1 cellular context compared by ENCODE assay signal in the genomic region with DNA sequence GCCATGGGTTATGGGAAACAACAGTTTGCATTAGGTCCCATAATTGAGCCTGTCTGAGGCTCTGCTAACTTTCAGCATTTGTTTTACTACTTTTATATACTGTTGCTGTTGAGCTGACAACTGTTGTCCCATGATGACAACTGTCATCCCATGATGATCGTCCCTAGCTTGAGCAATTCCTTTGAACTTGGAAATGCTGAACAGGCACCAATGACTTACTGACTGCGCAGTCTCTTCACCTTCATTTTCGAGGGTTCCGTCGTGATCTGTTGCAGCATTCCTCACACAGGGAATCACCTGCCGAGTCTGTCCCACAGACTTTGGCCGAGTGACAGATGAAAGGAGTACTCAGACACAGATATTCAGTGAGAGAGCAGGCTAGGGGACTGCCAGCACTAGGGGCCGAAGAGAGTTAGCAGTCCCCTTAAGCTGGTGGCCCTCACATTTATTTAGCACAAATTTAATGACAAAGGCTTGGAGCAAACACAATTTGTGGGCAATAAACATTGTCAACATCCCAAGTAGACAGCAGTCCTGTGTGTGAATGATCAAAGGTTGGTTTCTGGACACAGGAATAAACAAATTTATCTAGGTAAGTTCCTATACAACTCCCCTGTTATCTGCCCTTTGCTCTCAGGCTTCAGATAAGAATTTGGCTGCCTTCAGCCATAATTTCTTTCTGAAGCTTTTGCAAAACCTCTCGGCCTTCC.
A peak's percentile ranks its signal among the peaks of the same experiment; 100 is the strongest.
TF ChIP-seq lines count a peak whose summit lies in the region.

No MANE protein-coding gene starts in this region.

TF ChIP-seq in HepG2, 621 proteins besides CTCF, POLR2A, EP300 and RAD21 (continued from another document):
- TF ChIP-seq FOXJ3 (CRISPR knock-in tag; IDR thresholded peaks at IDR 0.05; ENCODE audit: borderline replicate concordance) (peak; percentile 78; the same call in 1 of the 2 replicates), SNAPC2 (CRISPR knock-in tag; IDR thresholded peaks at IDR 0.05) (no peak), CHD4 (IDR thresholded peaks at IDR 0.05; ENCODE audit: borderline replicate concordance, low read length) (peak; percentile 39; the same call in 1 of the 2 replicates), ZNF572 (CRISPR knock-in tag; IDR thresholded peaks at IDR 0.05) (no peak), ZGPAT (CRISPR knock-in tag; IDR thresholded peaks at IDR 0.05) (0 out of 2 replicates have a peak, but pooled peaks have one; percentile 41), TRIM24 (CRISPR knock-in tag; IDR thresholded peaks at IDR 0.05) (0 out of 2 replicates have a peak, but pooled peaks have one; percentile 37), YEATS4 (CRISPR knock-in tag; IDR thresholded peaks at IDR 0.05; ENCODE audit: borderline replicate concordance) (0 out of 2 replicates have a peak, but pooled peaks have one; percentile 26), ZNF253 (CRISPR knock-in tag; IDR thresholded peaks at IDR 0.05; ENCODE audit: borderline replicate concordance) (peak; percentile 100), ZNF557 (CRISPR knock-in tag; IDR thresholded peaks at IDR 0.05) (0 out of 2 replicates have a peak, but pooled peaks have one; percentile 64), GPBP1L1 (CRISPR knock-in tag; IDR thresholded peaks at IDR 0.05) (0 out of 2 replicates have a peak, but pooled peaks have one; percentile 38), ISL2 (CRISPR knock-in tag; IDR thresholded peaks at IDR 0.05) (peak; percentile 80), GATAD2A (CRISPR knock-in tag; IDR thresholded peaks at IDR 0.05) (peak; percentile 61), RCOR2 (CRISPR knock-in tag; IDR thresholded peaks at IDR 0.05) (peak; percentile 51; the same call in 1 of the 2 replicates), ZMYM3 (CRISPR knock-in tag; IDR thresholded peaks at IDR 0.05) (peak; percentile 14; the same call in 1 of the 2 replicates), ASH2L (IDR thresholded peaks at IDR 0.05; ENCODE audit: insufficient read length, low read depth, low read length) (no peak), KDM5B (CRISPR knock-in tag; IDR thresholded peaks at IDR 0.05; ENCODE audit: borderline replicate concordance) (no peak), ZNF331 (CRISPR knock-in tag; IDR thresholded peaks at IDR 0.05) (peak; percentile 8; the same call in 1 of the 2 replicates), XRCC5 (optimal IDR thresholded peaks at IDR 0.05; ENCODE audit: low read length) (peak; percentile 31)
- TF ChIP-seq, protein P1, sequence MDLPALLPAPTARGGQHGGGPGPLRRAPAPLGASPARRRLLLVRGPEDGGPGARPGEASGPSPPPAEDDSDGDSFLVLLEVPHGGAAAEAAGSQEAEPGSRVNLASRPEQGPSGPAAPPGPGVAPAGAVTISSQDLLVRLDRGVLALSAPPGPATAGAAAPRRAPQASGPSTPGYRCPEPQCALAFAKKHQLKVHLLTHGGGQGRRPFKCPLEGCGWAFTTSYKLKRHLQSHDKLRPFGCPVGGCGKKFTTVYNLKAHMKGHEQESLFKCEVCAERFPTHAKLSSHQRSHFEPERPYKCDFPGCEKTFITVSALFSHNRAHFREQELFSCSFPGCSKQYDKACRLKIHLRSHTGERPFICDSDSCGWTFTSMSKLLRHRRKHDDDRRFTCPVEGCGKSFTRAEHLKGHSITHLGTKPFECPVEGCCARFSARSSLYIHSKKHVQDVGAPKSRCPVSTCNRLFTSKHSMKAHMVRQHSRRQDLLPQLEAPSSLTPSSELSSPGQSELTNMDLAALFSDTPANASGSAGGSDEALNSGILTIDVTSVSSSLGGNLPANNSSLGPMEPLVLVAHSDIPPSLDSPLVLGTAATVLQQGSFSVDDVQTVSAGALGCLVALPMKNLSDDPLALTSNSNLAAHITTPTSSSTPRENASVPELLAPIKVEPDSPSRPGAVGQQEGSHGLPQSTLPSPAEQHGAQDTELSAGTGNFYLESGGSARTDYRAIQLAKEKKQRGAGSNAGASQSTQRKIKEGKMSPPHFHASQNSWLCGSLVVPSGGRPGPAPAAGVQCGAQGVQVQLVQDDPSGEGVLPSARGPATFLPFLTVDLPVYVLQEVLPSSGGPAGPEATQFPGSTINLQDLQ (CRISPR knock-in tag; IDR thresholded peaks at IDR 0.05): 0 out of 2 replicates have a peak, but pooled peaks have one; percentile 33
- TF ChIP-seq, protein P2, sequence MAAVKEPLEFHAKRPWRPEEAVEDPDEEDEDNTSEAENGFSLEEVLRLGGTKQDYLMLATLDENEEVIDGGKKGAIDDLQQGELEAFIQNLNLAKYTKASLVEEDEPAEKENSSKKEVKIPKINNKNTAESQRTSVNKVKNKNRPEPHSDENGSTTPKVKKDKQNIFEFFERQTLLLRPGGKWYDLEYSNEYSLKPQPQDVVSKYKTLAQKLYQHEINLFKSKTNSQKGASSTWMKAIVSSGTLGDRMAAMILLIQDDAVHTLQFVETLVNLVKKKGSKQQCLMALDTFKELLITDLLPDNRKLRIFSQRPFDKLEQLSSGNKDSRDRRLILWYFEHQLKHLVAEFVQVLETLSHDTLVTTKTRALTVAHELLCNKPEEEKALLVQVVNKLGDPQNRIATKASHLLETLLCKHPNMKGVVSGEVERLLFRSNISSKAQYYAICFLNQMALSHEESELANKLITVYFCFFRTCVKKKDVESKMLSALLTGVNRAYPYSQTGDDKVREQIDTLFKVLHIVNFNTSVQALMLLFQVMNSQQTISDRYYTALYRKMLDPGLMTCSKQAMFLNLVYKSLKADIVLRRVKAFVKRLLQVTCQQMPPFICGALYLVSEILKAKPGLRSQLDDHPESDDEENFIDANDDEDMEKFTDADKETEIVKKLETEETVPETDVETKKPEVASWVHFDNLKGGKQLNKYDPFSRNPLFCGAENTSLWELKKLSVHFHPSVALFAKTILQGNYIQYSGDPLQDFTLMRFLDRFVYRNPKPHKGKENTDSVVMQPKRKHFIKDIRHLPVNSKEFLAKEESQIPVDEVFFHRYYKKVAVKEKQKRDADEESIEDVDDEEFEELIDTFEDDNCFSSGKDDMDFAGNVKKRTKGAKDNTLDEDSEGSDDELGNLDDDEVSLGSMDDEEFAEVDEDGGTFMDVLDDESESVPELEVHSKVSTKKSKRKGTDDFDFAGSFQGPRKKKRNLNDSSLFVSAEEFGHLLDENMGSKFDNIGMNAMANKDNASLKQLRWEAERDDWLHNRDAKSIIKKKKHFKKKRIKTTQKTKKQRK (IDR thresholded peaks at IDR 0.05; ENCODE audit: low read length): peak; percentile 52; the same call in 1 of the 2 replicates
- TF ChIP-seq, protein P3, sequence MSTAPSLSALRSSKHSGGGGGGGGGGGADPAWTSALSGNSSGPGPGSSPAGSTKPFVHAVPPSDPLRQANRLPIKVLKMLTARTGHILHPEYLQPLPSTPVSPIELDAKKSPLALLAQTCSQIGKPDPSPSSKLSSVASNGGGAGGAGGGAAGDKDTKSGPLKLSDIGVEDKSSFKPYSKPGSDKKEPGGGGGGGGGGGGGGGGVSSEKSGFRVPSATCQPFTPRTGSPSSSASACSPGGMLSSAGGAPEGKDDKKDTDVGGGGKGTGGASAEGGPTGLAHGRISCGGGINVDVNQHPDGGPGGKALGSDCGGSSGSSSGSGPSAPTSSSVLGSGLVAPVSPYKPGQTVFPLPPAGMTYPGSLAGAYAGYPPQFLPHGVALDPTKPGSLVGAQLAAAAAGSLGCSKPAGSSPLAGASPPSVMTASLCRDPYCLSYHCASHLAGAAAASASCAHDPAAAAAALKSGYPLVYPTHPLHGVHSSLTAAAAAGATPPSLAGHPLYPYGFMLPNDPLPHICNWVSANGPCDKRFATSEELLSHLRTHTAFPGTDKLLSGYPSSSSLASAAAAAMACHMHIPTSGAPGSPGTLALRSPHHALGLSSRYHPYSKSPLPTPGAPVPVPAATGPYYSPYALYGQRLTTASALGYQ (CRISPR knock-in tag; IDR thresholded peaks at IDR 0.05): peak; percentile 59
- TF ChIP-seq, protein P4, sequence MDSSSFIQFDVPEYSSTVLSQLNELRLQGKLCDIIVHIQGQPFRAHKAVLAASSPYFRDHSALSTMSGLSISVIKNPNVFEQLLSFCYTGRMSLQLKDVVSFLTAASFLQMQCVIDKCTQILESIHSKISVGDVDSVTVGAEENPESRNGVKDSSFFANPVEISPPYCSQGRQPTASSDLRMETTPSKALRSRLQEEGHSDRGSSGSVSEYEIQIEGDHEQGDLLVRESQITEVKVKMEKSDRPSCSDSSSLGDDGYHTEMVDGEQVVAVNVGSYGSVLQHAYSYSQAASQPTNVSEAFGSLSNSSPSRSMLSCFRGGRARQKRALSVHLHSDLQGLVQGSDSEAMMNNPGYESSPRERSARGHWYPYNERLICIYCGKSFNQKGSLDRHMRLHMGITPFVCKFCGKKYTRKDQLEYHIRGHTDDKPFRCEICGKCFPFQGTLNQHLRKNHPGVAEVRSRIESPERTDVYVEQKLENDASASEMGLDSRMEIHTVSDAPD (CRISPR knock-in tag; IDR thresholded peaks at IDR 0.05): no peak
- TF ChIP-seq, protein P5, sequence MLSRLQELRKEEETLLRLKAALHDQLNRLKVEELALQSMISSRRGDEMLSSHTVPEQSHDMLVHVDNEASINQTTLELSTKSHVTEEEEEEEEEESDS (CRISPR knock-in tag; IDR thresholded peaks at IDR 0.05; ENCODE audit: borderline replicate concordance): 0 out of 2 replicates have a peak, but pooled peaks have one; percentile 27
